2 cellular contexts compared by ENCODE assay signal in genomic region chr2:216477283-216478035, GRCh38.
TF ChIP-seq lines count a peak whose summit lies in the region.

No MANE protein-coding gene starts in this region.

TF ChIP-seq in IMR-90, 13 proteins besides CTCF, POLR2A, EP300 and RAD21:
- TF ChIP-seq MXI1 (IDR thresholded peaks at IDR 0.05; ENCODE audit: borderline replicate concordance, low read depth, low read length): no peak
- TF ChIP-seq MAFK (IDR thresholded peaks at IDR 0.05; ENCODE audit: low read depth, low read length): peak; percentile 51
- no peak for TF ChIP-seq BHLHE40 (IDR thresholded peaks at IDR 0.05; ENCODE audit: low read depth, low read length)
TF ChIP-seq in IMR-90: peak in this region for 1.

TF ChIP-seq in endothelial cell of umbilical vein, 7 proteins besides CTCF, POLR2A, EP300 and RAD21:
- TF ChIP-seq POLR2AphosphoS5 (IDR thresholded peaks at IDR 0.05; ENCODE audit: insufficient read depth, low read depth, low read length) (no peak), EZH2 (IDR thresholded peaks at IDR 0.05; ENCODE audit: borderline replicate concordance, low read depth, low read length, severe bottlenecking) (no peak), MYC (IDR thresholded peaks at IDR 0.05; ENCODE audit: low read depth, low read length) (no peak), FOS (IDR thresholded peaks at IDR 0.05; ENCODE audit: borderline replicate concordance, insufficient read depth, low read length) (no peak), JUN (IDR thresholded peaks at IDR 0.05; ENCODE audit: borderline replicate concordance, insufficient read depth, insufficient read length, low read depth) (no peak), MAX (IDR thresholded peaks at IDR 0.05; ENCODE audit: insufficient read depth, insufficient read length) (no peak), GATA2 (IDR thresholded peaks at IDR 0.05; ENCODE audit: insufficient read depth, insufficient read length, low read depth, low read length) (no peak)
